31 cellular contexts compared by ENCODE assay signal in genomic region chr3:3097958-3098357, GRCh38. TPM values are rescaled to one million over a fixed set of nuclear protein-coding genes. Genes with fewer than 3 reads are reported as not detected.
"Had no signal": no experiment of that assay in that cellular context is flagged by ENCODE, and none has a peak within 500 bp of the region (broad histone marks: within the 10 kb centered on the region; RNA-seq: fewer than 3 reads in every experiment).

No MANE protein-coding gene starts in this region.

- DNase-seq: activated B cell treated with CpG ODN at 0.5 μM for 24 hours; activated CD4-positive, alpha-beta T cell treated with anti-CD3 and anti-CD28 coated beads for 36 hours; activated effector memory CD4-positive, alpha-beta T cell treated with Interleukin-2 at 50 U/mL for 16 hours; activated naive CD4-positive, alpha-beta T cell treated with Interleukin-2 at 50 U/mL for 16 hours; activated naive CD8-positive, alpha-beta T cell treated with anti-CD3 and anti-CD28 coated beads for 36 hours; adrenal gland; aorta; body of pancreas; effector CD8-positive, alpha-beta T cell; esophagus squamous epithelium; foreskin melanocyte; left lung; naive B cell; nephron progenitor cell; ovary; retina; stimulated activated CD4-positive, alpha-beta T cell treated with anti-CD3 and anti-CD28 coated beads, Interleukin-12 subunit alpha, Interleukin-12 subunit beta, amount 100 ng/mL, for 4 hours; stimulated activated CD4-positive, alpha-beta T cell treated with anti-CD3 and anti-CD28 coated beads, Interleukin-4, amount 100 ng/mL, for 1 hour; T-helper 2 cell; tibial artery had no signal

- H3K4me3 ChIP-seq: adrenal gland, body of pancreas, esophagus squamous epithelium, left lung, lung, ovary, prostate gland, skin epidermis, suprapubic skin, tibial artery had no signal

- H3K27ac ChIP-seq: adrenal gland, body of pancreas, epithelial cell of prostate, left lung, ovary, prostate gland, skin epidermis, suprapubic skin, tibial artery had no signal

- ATAC-seq: activated CD4-positive, alpha-beta T cell treated with anti-CD3 and anti-CD28 coated beads for 36 hours; body of pancreas; left lung; sciatic nerve had no signal

- H3K27me3 ChIP-seq: adrenal gland, body of pancreas, left lung, ovary, suprapubic skin, tibial artery had no signal

- H3K36me3 ChIP-seq: adrenal gland, esophagus squamous epithelium, left lung, ovary, prostate gland, suprapubic skin, tibial artery had no signal

- H3K4me1 ChIP-seq: adrenal gland, body of pancreas, esophagus squamous epithelium, left lung, prostate gland, suprapubic skin, tibial artery had no signal

- H3K9me3 ChIP-seq: adrenal gland, body of pancreas, esophagus squamous epithelium, left lung, ovary, prostate gland, suprapubic skin, tibial artery had no signal

- FAIRE-seq: colon, endometrium had no signal

RNA-seq across cellular contexts. Expression of gene IL5RA, which starts 12.2 kb away (rescaled TPM):
- total RNA-seq: activated B cell treated with CpG ODN at 0.5 μM for 24 hours; activated naive CD8-positive, alpha-beta T cell treated with anti-CD3 and anti-CD28 coated beads for 36 hours; body of pancreas; dermis microvascular lymphatic vessel endothelial cell; mesenteric fat pad; ureter had no signal
- polyA plus RNA-seq: aorta had no signal
